Comparison of ENCODE assay signal across 8 cellular contexts in the genomic region with DNA sequence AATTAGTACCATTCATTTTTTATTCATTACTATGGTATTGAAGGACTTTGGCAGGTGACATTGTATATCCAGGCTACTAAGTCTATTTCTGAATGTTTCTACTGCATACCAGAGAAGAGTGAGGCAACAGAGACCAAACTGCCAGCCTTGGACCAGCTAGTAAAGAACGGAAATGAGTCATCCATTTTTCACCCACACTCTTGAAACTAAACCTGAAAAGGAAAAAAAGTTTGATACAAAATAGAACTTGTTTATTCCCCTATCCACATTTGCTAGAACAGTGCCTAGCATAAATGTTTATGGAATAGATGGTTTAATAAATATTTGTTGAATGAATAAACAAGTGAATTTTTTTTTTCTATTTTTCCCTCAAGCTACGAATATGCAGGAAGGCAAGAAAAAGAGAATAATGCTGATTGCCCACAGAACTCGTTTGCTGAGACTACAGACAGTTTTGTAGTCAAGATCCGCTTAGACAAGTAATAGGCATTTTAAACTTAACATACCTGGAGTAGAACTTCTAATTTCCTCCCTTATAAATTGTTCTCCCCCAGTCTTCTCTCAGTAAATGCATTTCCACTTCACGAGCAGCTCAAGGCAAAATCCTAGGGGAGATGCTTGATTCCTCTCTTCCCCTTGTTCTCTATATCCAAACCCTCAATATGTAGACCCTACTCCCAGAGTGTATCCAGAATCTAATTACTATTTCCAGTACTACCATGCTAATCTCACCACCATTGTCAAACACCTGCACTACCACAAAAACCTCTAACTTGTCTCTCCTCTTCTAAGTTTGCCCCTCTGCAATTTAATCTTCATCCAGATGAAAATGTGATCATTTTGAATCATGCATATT.
DNase-seq lines count a peak whose midpoint lies in the region; ATAC-seq lines count a peak whose summit lies in the region.

No MANE protein-coding gene starts in this region.

- no peaks in the 10 kb centered on the region for H3K27me3 ChIP-seq in H7 (ENCODE audit: control insufficient read depth, insufficient read depth, low read length)

- no peak overlapping the region for H3K4me3 ChIP-seq in H7 (ENCODE audit: insufficient read depth, low read depth, low read length)

- no peaks in the 10 kb centered on the region for H3K36me3 ChIP-seq in H7 (replicated peaks; ENCODE audit: control insufficient read depth, insufficient read depth, low read length)

- DNase-seq in NCI-H460 (ENCODE audit: extremely low read depth, low read depth) (peak; percentile 46), left cardiac atrium (no peak), H7 (no peak), cerebellar cortex (ENCODE audit: low spot score) (no peak)
- peak; percentile 2 for DNase-seq in activated T-helper 9 cell treated with anti-CD3 and anti-CD28 coated beads, Interleukin-2, amount 50 U/mL, for 16 hours (ENCODE audit: low read depth)
- DNase-seq in stimulated activated CD8-positive, alpha-beta memory T cell treated with anti-CD3 and anti-CD28 coated beads, Interleukin-7, amount 100 ng/mL, for 1 hour (ENCODE audit: low read depth in 2 of 2) = peak; percentile 2 to 11

- intact Hi-C loops in left cardiac atrium (cut with DNase I) = no loop called here

- ATAC-seq in GM18517 (IDR thresholded peaks at IDR 0.05; ENCODE audit: unreplicated experiment) = peak; percentile 79
- peak; percentile 82 for ATAC-seq in HG02759 (IDR thresholded peaks at IDR 0.05; ENCODE audit: unreplicated experiment)
- ATAC-seq in left cardiac atrium = peak; percentile 65 to 91

Comparison
In these comparisons a context has a peak if more than half of its experiments do, and no peak if none do; other contexts are left out.
1. DNase-seq: peak in NCI-H460 (single experiment), activated T-helper 9 cell treated with anti-CD3 and anti-CD28 coated beads, Interleukin-2, amount 50 U/mL, for 16 hours (single experiment) and stimulated activated CD8-positive, alpha-beta memory T cell treated with anti-CD3 and anti-CD28 coated beads, Interleukin-7, amount 100 ng/mL, for 1 hour (2 of 2); none in left cardiac atrium (single experiment), H7 (single experiment) and cerebellar cortex (single experiment).
2. Peak in every context shown above with its lines, with median percentiles within 50 percentile points of each other: ATAC-seq.